ENCODE assay signal across 8 cellular contexts in genomic region chr19:49746206-49746958, GRCh38. TPM values are rescaled to one million over a fixed set of nuclear protein-coding genes. Genes with fewer than 3 reads are reported as not detected.
DNase-seq lines count a peak whose midpoint lies in the region; TF ChIP-seq lines count a peak whose summit lies in the region.

No MANE protein-coding gene starts in this region.

- no peaks in the 10 kb centered on the region for H3K27me3 Mint-ChIP-seq in mesothelial cell of epicardium (ENCODE audit: low read depth)

- no peaks in the 10 kb centered on the region for H3K4me1 Mint-ChIP-seq in mesothelial cell of epicardium

- H3K27ac ChIP-seq in HUES6 (ENCODE audit: low read depth, low read length) = no peak overlapping the region

- TF ChIP-seq CTCF in epithelial cell of esophagus (IDR thresholded peaks at IDR 0.05; ENCODE audit: insufficient read depth, low read depth, low read length, missing control alignments) (no peak), mesothelial cell of epicardium (IDR thresholded peaks at IDR 0.05; ENCODE audit: unreplicated experiment) (no peak)

- H3K27ac Mint-ChIP-seq in mesothelial cell of epicardium = no peak overlapping the region

- in situ Hi-C loops in ACHN (cut with HindIII; ENCODE audit: low pct_ligation_motif_present, low pct_unique_long_range_greater_than_20kb, low sequenced_read_pairs) = no loop called here

- H3K4me1 ChIP-seq in HUES6 (ENCODE audit: control insufficient read depth, insufficient read depth, low read length) = no peaks in the 10 kb centered on the region

- H3K36me3 ChIP-seq in HUES6 (ENCODE audit: control insufficient read depth, insufficient read depth, low read length) = no peaks in the 10 kb centered on the region

- no peaks in the 10 kb centered on the region for H3K36me3 Mint-ChIP-seq in mesothelial cell of epicardium

- no peaks in the 10 kb centered on the region; the same call in 1 of the 2 replicates for H3K27me3 ChIP-seq in HUES6 (ENCODE audit: control insufficient read depth, insufficient read depth, low read length)

- H3K9me3 Mint-ChIP-seq in mesothelial cell of epicardium = no peaks in the 10 kb centered on the region

- H3K4me3 ChIP-seq in HUES6 (ENCODE audit: low read depth, low read length) (0 out of 2 replicates have a peak overlapping the region, but pooled peaks have one; percentile 9), epithelial cell of esophagus (ENCODE audit: low read length) (no peak overlapping the region)

- no peak overlapping the region for H3K9ac ChIP-seq in HUES6 (ENCODE audit: low read length)

- no peaks in the 10 kb centered on the region for H3K9me3 ChIP-seq in HUES6 (ENCODE audit: control insufficient read depth, insufficient read depth, low read depth, low read length)

- intact Hi-C loops in posterior vena cava (cut with DNase I) = no loop called here

- peak; percentile 85 for DNase-seq in activated CD4-positive, alpha-beta T cell treated with anti-CD3 and anti-CD28 coated beads for 48 hours
- peak; percentile 26 for DNase-seq in epithelial cell of esophagus (ENCODE audit: low read depth)
- DNase-seq in posterior vena cava (ENCODE audit: low spot score) = peak; percentile 89
- no peak for DNase-seq in mesothelial cell of epicardium (ENCODE audit: low spot score in 2 of 2, unreplicated experiment in 2 of 2)
- no peak for DNase-seq in SW 1271 (lab: John Stamatoyannopoulos, UW)
- DNase-seq in SW480 (ENCODE audit: low spot score) = no peak
- no peak for DNase-seq in ACHN

- H3K4me3 Mint-ChIP-seq in mesothelial cell of epicardium = no peak overlapping the region

RNA-seq across cellular contexts. Expression of gene TSKS, which starts 16.7 kb away (rescaled TPM):
- 1 to 10 TPM; 2.0 to 2.7 TPM for total RNA-seq in posterior vena cava
- total RNA-seq in mesothelial cell of epicardium = not detected in 3 replicates

RNA-seq across cellular contexts. Expression of gene AP2A1, which starts 20.4 kb away (rescaled TPM):
- total RNA-seq in posterior vena cava (10 to 100 TPM; 81.7 to 88.1 TPM), mesothelial cell of epicardium (84.6 to 89.6 TPM (median 85.2 TPM) in 3 replicates)

RNA-seq across cellular contexts. Expression of gene CPT1C, which starts 55.5 kb away (rescaled TPM):
- 10 to 100 TPM; 10.6 to 11.8 TPM for total RNA-seq in posterior vena cava
- total RNA-seq in mesothelial cell of epicardium = 60.3 to 62.5 TPM (median 60.9 TPM) in 3 replicates

RNA-seq across cellular contexts. Expression of gene ADM5, which starts 57.0 kb away (rescaled TPM):
- 1 to 10 TPM in 1 of 2 donors, under 1 TPM in 1; 1.00 to 1.0 TPM for total RNA-seq in posterior vena cava
- total RNA-seq in mesothelial cell of epicardium = 10.4 to 10.5 TPM (median 10.4 TPM) in 3 replicates

Comparison
In these comparisons a context has a peak if more than half of its experiments do, and no peak if none do; other contexts are left out.
1. DNase-seq: peak in activated CD4-positive, alpha-beta T cell treated with anti-CD3 and anti-CD28 coated beads for 48 hours (single experiment), epithelial cell of esophagus (single experiment) and posterior vena cava (single experiment); none in mesothelial cell of epicardium (0 of 2), SW 1271 (0 of 2), SW480 (single experiment) and ACHN (single experiment).